8 cellular contexts compared by ENCODE assay signal in genomic region chr14:64986578-64987571, GRCh38. TPM values are rescaled to one million over a fixed set of nuclear protein-coding genes. Genes with fewer than 3 reads are reported as not detected.
DNase-seq lines count a peak whose midpoint lies in the region; ATAC-seq and TF ChIP-seq lines count a peak whose summit lies in the region.

A gene with protein sequence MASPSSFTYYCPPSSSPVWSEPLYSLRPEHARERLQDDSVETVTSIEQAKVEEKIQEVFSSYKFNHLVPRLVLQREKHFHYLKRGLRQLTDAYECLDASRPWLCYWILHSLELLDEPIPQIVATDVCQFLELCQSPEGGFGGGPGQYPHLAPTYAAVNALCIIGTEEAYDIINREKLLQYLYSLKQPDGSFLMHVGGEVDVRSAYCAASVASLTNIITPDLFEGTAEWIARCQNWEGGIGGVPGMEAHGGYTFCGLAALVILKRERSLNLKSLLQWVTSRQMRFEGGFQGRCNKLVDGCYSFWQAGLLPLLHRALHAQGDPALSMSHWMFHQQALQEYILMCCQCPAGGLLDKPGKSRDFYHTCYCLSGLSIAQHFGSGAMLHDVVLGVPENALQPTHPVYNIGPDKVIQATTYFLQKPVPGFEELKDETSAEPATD (plus strand): TSS chr14:64986895. CDS start chr14:64986954, 59 bp downstream.

- POLR2A ChIA-PET in activated CD4-positive, alpha-beta T cell treated with anti-CD3 and anti-CD28 coated beads, Interleukin-2, amount 10 ng/mL, durations not matched to agents 7 days and 5 days (lab: Charles Lee), result no interaction called here

- H3K36me3 Mint-ChIP-seq in activated CD4-positive, alpha-beta T cell treated with anti-CD3 and anti-CD28 coated beads, Interleukin-2, amount 10 ng/mL, durations not matched to agents 7 days and 5 days (ENCODE audit: low read depth), result peaks cover 19% of the 10 kb centered on the region

- CTCF ChIA-PET in activated CD4-positive, alpha-beta T cell treated with anti-CD3 and anti-CD28 coated beads, Interleukin-2, amount 10 ng/mL, durations not matched to agents 7 days and 5 days (lab: Charles Lee), result interaction anchor here (0.6 to 1.5 kb wide), 11 partner anchors 9 to 116 kb away, joined by 3 to 5 read pairs (median 3); partner anchors contain the start of gene MAX

- TF ChIP-seq CTCF in C4-2B (conservative IDR thresholded peaks at IDR 0.05), result peak; percentile 87

- peaks cover 2% of the 10 kb centered on the region for H3K9me3 Mint-ChIP-seq in activated CD4-positive, alpha-beta T cell treated with anti-CD3 and anti-CD28 coated beads, Interleukin-2, amount 10 ng/mL, durations not matched to agents 7 days and 5 days

- peaks cover 13% of the 10 kb centered on the region for H3K27me3 Mint-ChIP-seq in activated CD4-positive, alpha-beta T cell treated with anti-CD3 and anti-CD28 coated beads, Interleukin-2, amount 10 ng/mL, durations not matched to agents 7 days and 5 days

- H3K27ac ChIP-seq in C4-2B, result peak within 1 kb of the TSS; percentile 95

- DNase-seq in NCI-H526 treated with DMSO at 0.1 percent for 48 hours (lab: John Stamatoyannopoulos, UW), result peak; percentile 96
- peak; percentile 95 for DNase-seq in activated CD4-positive, alpha-beta T cell treated with anti-CD3 and anti-CD28 coated beads, Interleukin-2, amount 10 ng/mL, durations not matched to agents 7 days and 5 days
- peak; percentile 98 for DNase-seq in dedifferentiated amniotic fluid mesenchymal stem cell (ENCODE audit: extremely low spot score)
- peak; percentile 99 for DNase-seq in left kidney (ENCODE audit: low read depth, low spot score)
- peak; percentile 91 to 93 for DNase-seq in stimulated activated CD4-positive, alpha-beta T cell treated with anti-CD3 and anti-CD28 coated beads, Interleukin-2, amount 100 ng/mL, for 24 hours

- peak; percentile 90 for ATAC-seq in GM19328 (IDR thresholded peaks at IDR 0.05; ENCODE audit: unreplicated experiment)
- ATAC-seq in HG03520 (IDR thresholded peaks at IDR 0.05; ENCODE audit: unreplicated experiment), result peak; percentile 95

- H3K4me3 Mint-ChIP-seq in activated CD4-positive, alpha-beta T cell treated with anti-CD3 and anti-CD28 coated beads, Interleukin-2, amount 10 ng/mL, durations not matched to agents 7 days and 5 days, result peak within 1 kb of the TSS; percentile 91

- peaks cover 54% of the 10 kb centered on the region for H3K4me1 Mint-ChIP-seq in activated CD4-positive, alpha-beta T cell treated with anti-CD3 and anti-CD28 coated beads, Interleukin-2, amount 10 ng/mL, durations not matched to agents 7 days and 5 days

- H3K27ac Mint-ChIP-seq in activated CD4-positive, alpha-beta T cell treated with anti-CD3 and anti-CD28 coated beads, Interleukin-2, amount 10 ng/mL, durations not matched to agents 7 days and 5 days, result peak within 1 kb of the TSS; percentile 95

RNA-seq across cellular contexts. Expression of the gene that starts here (rescaled TPM):
- total RNA-seq in activated CD4-positive, alpha-beta T cell treated with anti-CD3 and anti-CD28 coated beads, Interleukin-2, amount 10 ng/mL, durations not matched to agents 7 days and 5 days, result 10 to 100 TPM; 16.7 to 21.4 TPM

Comparison
In these comparisons a context has a peak if more than half of its experiments do, and no peak if none do; other contexts are left out.
1. Peak in every context shown above with its lines: DNase-seq, ATAC-seq and H3K27ac ChIP-seq.